9 cellular contexts compared by ENCODE assay signal in the genomic region with DNA sequence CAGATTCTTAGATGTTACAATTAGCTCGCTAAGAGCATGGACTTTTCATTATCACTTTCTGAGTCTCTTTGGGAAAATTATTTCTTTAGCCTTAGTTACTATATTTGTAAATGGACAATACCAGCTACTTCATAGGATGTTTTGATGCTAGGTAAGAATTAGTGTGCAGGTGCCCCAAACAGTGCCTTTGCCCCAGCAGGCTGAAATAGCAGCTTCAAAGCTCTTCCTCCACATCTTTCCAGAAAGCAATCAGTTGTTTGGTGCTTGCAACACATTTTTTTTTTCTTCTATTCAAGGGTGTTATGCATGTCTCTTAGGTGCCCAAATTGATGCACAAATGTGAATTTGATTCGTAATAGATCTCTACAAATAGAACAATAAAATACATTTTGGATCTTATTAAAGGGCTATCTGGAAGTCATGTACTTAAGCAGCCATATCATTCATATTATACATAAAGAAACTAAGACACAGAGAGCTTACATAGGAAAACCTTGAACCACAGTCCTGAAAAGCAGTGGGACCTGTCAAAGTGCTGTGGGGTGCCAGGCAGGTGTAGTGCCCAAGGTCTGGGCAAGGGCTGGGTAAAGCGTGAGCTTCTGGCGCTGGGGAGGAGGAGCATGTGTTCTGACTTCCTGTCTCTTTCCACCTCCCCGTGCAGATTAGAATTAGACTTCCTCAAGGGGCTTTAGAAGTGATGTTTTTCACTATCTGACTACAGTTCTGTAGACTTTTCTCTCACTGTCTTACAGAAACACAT.
DNase-seq lines count a peak whose midpoint lies in the region; ATAC-seq and TF ChIP-seq lines count a peak whose summit lies in the region.
"Had no signal": no experiment of that assay in that cellular context is flagged by ENCODE, and none has a peak within 500 bp of the region (broad histone marks: within the 10 kb centered on the region; RNA-seq: fewer than 3 reads in every experiment).

No MANE protein-coding gene starts in this region.

- TF ChIP-seq CTCF in GM12865 (IDR thresholded peaks at IDR 0.05; ENCODE audit: insufficient read depth, low read depth, low read length, missing control alignments) (no peak), lower lobe of right lung (IDR thresholded peaks at IDR 0.05) (no peak)

- peak; percentile 78 for DNase-seq in GM12865 (ENCODE audit: low read depth)
- DNase-seq in activated CD4-positive, alpha-beta T cell treated with anti-CD3 and anti-CD28 coated beads for 4 hours, result peak; percentile 23 to 26
- no peak for DNase-seq in lower lobe of right lung
- no peak for DNase-seq in T1000 (lab: John Stamatoyannopoulos, UW)
- DNase-seq in NCI-H446 (lab: John Stamatoyannopoulos, UW), result no peak
- DNase-seq in amygdala (lab: John Stamatoyannopoulos, UW), result no peak

- ATAC-seq in HG02571 (IDR thresholded peaks at IDR 0.05; ENCODE audit: unreplicated experiment) (peak; percentile 21), lower lobe of right lung (peak; percentile 39 to 54), HG03159 (IDR thresholded peaks at IDR 0.05; ENCODE audit: unreplicated experiment) (no peak)

- peaks cover 97% of the 10 kb centered on the region for H3K4me1 ChIP-seq in lower lobe of right lung

- H3K27ac ChIP-seq in lower lobe of right lung, result peak overlapping the region; percentile 59

- H3K36me3 ChIP-seq in lower lobe of right lung, result no peaks in the 10 kb centered on the region

- H3K9me3 ChIP-seq in lower lobe of right lung, result no peaks in the 10 kb centered on the region

- H3K27me3 ChIP-seq in lower lobe of right lung (ENCODE audit: low read depth), result no peaks in the 10 kb centered on the region

- peak overlapping the region; percentile 42 for H3K4me3 ChIP-seq in GM12865 (ENCODE audit: low read depth, low read length)
- no peak overlapping the region for H3K4me3 ChIP-seq in lower lobe of right lung
- H3K4me3 ChIP-seq: skin epidermis had no signal

- intact Hi-C loops in lower lobe of right lung (cut with DNase I), result loop anchor here (5.0 kb wide), 1 partner anchor 35 kb away; no protein-coding TSS in a partner anchor

Comparison
In these comparisons a context has a peak if more than half of its experiments do, and no peak if none do; other contexts are left out.
1. DNase-seq: peak in GM12865 (single experiment) and activated CD4-positive, alpha-beta T cell treated with anti-CD3 and anti-CD28 coated beads for 4 hours (2 of 2); none in lower lobe of right lung (single experiment), T1000 (single experiment), NCI-H446 (0 of 2) and amygdala (0 of 56).